ENCODE assay signal across 22 cellular contexts in the genomic region with DNA sequence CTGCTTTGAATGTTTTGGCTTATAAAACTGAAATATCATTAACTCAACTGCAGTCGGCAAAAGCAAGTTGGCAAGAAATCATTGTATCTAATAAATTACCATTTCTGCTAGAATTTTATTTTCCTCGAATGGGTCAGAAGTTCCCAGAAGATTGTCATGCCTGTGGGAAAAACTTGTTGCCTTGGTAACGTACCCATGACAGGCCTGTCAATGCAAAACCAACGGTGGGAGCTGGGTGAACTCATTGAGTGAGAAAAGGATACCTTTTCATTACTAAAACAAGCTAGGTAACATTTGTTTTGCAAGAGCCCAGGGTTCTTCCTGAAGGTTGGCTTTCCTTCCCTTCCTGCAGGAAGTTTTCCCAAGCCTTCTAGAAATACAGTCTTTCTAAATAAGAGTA.
"Had no signal": no experiment of that assay in that cellular context is flagged by ENCODE, and none has a peak within 500 bp of the region (broad histone marks: within the 10 kb centered on the region; RNA-seq: fewer than 3 reads in every experiment).

No MANE protein-coding gene starts in this region.

- H3K9me3 ChIP-seq: heart left ventricle, left lung, lower lobe of right lung, pancreas, prostate gland, right atrium auricular region, right lobe of liver, stomach, testis, tibial nerve, uterus had no signal

- H3K27me3 ChIP-seq: heart left ventricle, left lung, pancreas, right atrium auricular region, right lobe of liver, stomach, testis, tibial nerve, uterus had no signal

- H3K4me1 ChIP-seq: left lung, lower lobe of right lung, pancreas, prostate gland, right atrium auricular region, right lobe of liver, stomach, testis, tibial nerve, uterus had no signal

- H3K4me3 ChIP-seq: heart left ventricle, left lung, lower lobe of right lung, pancreas, prostate gland, right atrium auricular region, right lobe of liver, stomach, testis, tibial nerve, uterus had no signal

- DNase-seq: heart left ventricle; left colon; left lung; lower lobe of right lung; mammary epithelial cell; mesenchymal stem cell; naive thymus-derived CD8-positive, alpha-beta T cell; pancreas; posterior cingulate gyrus; right lobe of liver; stimulated activated CD4-positive, alpha-beta T cell treated with anti-CD3 and anti-CD28 coated beads, Interleukin-12 subunit alpha, Interleukin-12 subunit beta, amount 100 ng/mL, for 4 hours; stimulated activated CD4-positive, alpha-beta T cell treated with anti-CD3 and anti-CD28 coated beads, Interleukin-15, amount 100 ng/mL, for 24 hours; stimulated activated CD4-positive, alpha-beta T cell treated with anti-CD3 and anti-CD28 coated beads, Interleukin-2, amount 100 ng/mL, for 24 hours; stimulated activated CD4-positive, alpha-beta T cell treated with anti-CD3 and anti-CD28 coated beads, Interleukin-4, amount 100 ng/mL, for 1 hour; stimulated activated naive B cell treated with anti-CD40 and anti-IgM and Interleukin-4, amounts not matched to agents 10 μg/mL and 1 μg/mL and 100 μg/mL, for 72 hours; stimulated activated naive CD8-positive, alpha-beta T cell treated with anti-CD3 and anti-CD28 coated beads, Interleukin-15, Interleukin-2, amounts not matched to agents 100 U/mL and 50 U/mL, for 24 hours; stomach; testis; uterus had no signal

- H3K36me3 ChIP-seq: heart left ventricle, left lung, lower lobe of right lung, pancreas, prostate gland, right atrium auricular region, right lobe of liver, stomach, tibial nerve, uterus had no signal

- H3K27ac ChIP-seq: heart left ventricle, left lung, lower lobe of right lung, pancreas, prostate gland, right atrium auricular region, right lobe of liver, stomach, testis, tibial nerve, uterus had no signal
